1 cellular context compared by ENCODE assay signal in the genomic region with DNA sequence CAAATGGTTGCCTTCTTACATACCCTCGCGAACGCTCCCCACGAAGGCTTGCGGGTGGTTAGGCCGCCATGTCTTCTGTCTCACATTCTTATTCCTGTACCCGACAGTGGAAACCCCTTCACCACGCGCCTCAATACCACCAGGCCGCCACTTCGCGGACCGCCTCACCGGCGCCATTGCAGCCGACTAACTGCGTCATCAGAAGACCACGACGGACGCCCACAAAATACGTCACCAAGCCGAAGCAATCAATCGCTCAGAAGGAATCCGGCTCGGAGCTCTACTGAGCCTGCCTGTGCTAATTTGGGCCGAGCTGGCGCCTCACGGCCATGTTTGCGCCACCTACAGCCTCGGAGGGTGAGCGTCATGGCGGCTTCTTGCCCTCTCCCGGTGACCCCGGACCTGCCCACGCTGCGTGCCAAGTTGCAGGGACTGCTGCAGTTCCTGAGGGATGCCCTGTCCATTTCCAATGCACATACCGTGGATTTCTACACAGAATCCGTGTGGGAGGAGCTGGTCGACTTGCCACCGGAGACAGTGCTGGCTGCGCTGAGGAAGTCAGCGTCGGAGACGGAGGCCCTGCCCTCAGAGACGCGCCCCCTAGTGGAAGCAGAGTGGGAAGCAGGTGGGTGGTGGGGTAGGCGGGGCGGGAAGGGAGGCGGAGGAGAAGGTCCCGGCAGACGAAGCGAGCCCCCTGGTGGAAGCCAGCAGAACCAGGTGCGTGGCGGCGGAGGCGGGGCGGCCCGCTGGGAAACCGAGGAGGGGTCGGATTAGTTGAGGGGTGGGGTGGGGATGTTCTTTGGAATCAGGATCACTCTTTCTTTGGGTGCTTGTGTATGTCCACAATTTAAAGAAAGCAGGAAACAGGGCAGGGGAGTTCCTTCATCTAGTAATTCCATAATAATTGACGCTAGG.
A peak's percentile ranks its signal among the peaks of the same experiment; 100 is the strongest.
TF ChIP-seq lines count a peak whose summit lies in the region.

A gene with protein sequence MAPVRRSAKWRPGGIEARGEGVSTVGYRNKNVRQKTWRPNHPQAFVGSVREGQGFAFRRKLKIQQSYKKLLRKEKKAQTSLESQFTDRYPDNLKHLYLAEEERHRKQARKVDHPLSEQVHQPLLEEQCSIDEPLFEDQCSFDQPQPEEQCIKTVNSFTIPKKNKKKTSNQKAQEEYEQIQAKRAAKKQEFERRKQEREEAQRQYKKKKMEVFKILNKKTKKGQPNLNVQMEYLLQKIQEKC (minus strand): TSS at position 188 of the 915 bp plus-strand sequence. CDS start 11 bp downstream, at position 177.
A gene with protein sequence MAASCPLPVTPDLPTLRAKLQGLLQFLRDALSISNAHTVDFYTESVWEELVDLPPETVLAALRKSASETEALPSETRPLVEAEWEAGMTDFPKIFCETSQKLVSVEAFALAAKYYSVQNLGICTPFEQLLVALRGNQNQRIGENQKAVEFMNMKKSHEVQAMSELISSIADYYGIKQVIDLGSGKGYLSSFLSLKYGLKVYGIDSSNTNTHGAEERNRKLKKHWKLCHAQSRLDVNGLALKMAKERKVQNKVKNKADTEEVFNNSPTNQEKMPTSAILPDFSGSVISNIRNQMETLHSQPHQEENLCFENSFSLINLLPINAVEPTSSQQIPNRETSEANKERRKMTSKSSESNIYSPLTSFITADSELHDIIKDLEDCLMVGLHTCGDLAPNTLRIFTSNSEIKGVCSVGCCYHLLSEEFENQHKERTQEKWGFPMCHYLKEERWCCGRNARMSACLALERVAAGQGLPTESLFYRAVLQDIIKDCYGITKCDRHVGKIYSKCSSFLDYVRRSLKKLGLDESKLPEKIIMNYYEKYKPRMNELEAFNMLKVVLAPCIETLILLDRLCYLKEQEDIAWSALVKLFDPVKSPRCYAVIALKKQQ (plus strand): TSS at position 330 of the 915 bp plus-strand sequence. CDS start 37 bp downstream, at position 367.

TF ChIP-seq in A549, 52 proteins besides CTCF, POLR2A, EP300 and RAD21 (continued from another document):
- peak; percentile 93 for TF ChIP-seq PHF8 (IDR thresholded peaks at IDR 0.05; ENCODE audit: borderline replicate concordance, low read depth)
- TF ChIP-seq ESRRA (IDR thresholded peaks at IDR 0.05; ENCODE audit: borderline replicate concordance, low read length): no peak; the same call in 1 of the 2 replicates
- peak; percentile 83 for TF ChIP-seq HDAC2 (IDR thresholded peaks at IDR 0.05)
- no peak for TF ChIP-seq FOSL2 (IDR thresholded peaks at IDR 0.05)
- peak; percentile 60; the same call in 1 of the 2 replicates for TF ChIP-seq FOSL2 (CRISPR knock-in tag; IDR thresholded peaks at IDR 0.05)
- TF ChIP-seq ZC3H11A (IDR thresholded peaks at IDR 0.05): no peak
- TF ChIP-seq BHLHE40 (IDR thresholded peaks at IDR 0.05; ENCODE audit: low read depth, low read length): no peak
- no peak for TF ChIP-seq EHMT2 (IDR thresholded peaks at IDR 0.05; ENCODE audit: low read depth)
- TF ChIP-seq SMC3 (IDR thresholded peaks at IDR 0.05): peak; percentile 48
- TF ChIP-seq, protein P1, sequence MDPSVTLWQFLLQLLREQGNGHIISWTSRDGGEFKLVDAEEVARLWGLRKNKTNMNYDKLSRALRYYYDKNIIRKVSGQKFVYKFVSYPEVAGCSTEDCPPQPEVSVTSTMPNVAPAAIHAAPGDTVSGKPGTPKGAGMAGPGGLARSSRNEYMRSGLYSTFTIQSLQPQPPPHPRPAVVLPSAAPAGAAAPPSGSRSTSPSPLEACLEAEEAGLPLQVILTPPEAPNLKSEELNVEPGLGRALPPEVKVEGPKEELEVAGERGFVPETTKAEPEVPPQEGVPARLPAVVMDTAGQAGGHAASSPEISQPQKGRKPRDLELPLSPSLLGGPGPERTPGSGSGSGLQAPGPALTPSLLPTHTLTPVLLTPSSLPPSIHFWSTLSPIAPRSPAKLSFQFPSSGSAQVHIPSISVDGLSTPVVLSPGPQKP (IDR thresholded peaks at IDR 0.05; ENCODE audit: low read depth, low read length): peak; percentile 6; the same call in 1 of the 2 replicates
- TF ChIP-seq, protein P2, sequence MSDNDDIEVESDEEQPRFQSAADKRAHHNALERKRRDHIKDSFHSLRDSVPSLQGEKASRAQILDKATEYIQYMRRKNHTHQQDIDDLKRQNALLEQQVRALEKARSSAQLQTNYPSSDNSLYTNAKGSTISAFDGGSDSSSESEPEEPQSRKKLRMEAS (IDR thresholded peaks at IDR 0.05): peak; percentile 83
- 0 out of 2 replicates have a peak, but pooled peaks have one; percentile 14 for TF ChIP-seq TFCP2L1 (CRISPR knock-in tag; IDR thresholded peaks at IDR 0.05)
- TF ChIP-seq CEBPB (IDR thresholded peaks at IDR 0.05): peak in 1 of 2 experiments; percentile 55; a peak in 1 of 4 replicates
- TF ChIP-seq FOSB (CRISPR knock-in tag; IDR thresholded peaks at IDR 0.05): no peak
- TF ChIP-seq, protein P3, sequence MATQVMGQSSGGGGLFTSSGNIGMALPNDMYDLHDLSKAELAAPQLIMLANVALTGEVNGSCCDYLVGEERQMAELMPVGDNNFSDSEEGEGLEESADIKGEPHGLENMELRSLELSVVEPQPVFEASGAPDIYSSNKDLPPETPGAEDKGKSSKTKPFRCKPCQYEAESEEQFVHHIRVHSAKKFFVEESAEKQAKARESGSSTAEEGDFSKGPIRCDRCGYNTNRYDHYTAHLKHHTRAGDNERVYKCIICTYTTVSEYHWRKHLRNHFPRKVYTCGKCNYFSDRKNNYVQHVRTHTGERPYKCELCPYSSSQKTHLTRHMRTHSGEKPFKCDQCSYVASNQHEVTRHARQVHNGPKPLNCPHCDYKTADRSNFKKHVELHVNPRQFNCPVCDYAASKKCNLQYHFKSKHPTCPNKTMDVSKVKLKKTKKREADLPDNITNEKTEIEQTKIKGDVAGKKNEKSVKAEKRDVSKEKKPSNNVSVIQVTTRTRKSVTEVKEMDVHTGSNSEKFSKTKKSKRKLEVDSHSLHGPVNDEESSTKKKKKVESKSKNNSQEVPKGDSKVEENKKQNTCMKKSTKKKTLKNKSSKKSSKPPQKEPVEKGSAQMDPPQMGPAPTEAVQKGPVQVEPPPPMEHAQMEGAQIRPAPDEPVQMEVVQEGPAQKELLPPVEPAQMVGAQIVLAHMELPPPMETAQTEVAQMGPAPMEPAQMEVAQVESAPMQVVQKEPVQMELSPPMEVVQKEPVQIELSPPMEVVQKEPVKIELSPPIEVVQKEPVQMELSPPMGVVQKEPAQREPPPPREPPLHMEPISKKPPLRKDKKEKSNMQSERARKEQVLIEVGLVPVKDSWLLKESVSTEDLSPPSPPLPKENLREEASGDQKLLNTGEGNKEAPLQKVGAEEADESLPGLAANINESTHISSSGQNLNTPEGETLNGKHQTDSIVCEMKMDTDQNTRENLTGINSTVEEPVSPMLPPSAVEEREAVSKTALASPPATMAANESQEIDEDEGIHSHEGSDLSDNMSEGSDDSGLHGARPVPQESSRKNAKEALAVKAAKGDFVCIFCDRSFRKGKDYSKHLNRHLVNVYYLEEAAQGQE (IDR thresholded peaks at IDR 0.05): 0 out of 2 replicates have a peak, but pooled peaks have one; percentile 9
- TF ChIP-seq CHD2 (IDR thresholded peaks at IDR 0.05; ENCODE audit: low read length, partially characterized antibody): peak; percentile 23
- TF ChIP-seq SREBF2 (IDR thresholded peaks at IDR 0.05): no peak
- peak; percentile 59; the same call in 1 of the 2 replicates for TF ChIP-seq RFX5 (IDR thresholded peaks at IDR 0.05)
- TF ChIP-seq MAFK (IDR thresholded peaks at IDR 0.05; ENCODE audit: partially characterized antibody): peak; percentile 55
